In the genomic region with DNA sequence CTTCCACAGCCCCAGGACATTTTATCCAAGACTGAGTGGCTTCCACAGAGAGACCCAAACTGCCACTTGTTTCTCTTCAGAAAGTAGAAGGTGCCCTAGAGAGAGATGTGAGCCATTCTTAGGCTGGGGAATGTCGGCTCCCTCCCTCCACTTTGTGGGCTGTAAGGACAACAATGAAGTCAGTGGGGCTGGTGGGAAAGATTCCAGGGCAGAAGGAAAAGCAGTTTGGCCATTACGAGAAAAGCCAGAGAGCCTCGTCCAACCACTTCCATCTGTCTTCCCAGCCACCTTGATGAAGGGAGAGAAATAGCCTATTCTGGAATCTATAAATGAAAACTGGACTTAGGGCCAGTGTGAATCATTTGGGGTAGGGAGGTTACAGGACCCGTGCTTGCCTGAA, we compare ENCODE assay signal across 28 cellular contexts.
"Had no signal": no experiment of that assay in that cellular context is flagged by ENCODE, and none has a peak within 500 bp of the region (broad histone marks: within the 10 kb centered on the region; RNA-seq: fewer than 3 reads in every experiment).

No MANE protein-coding gene starts in this region.

- H3K27me3 Mint-ChIP-seq: activated CD4-positive, alpha-beta T cell treated with anti-CD3 and anti-CD28 coated beads for 36 hours; activated CD4-positive, alpha-beta T cell treated with anti-CD3 and anti-CD28 coated beads, Interleukin-2, amount 10 ng/mL, durations not matched to agents 7 days and 5 days; activated CD8-positive, alpha-beta T cell treated with anti-CD3 and anti-CD28 coated beads for 36 hours; activated naive CD8-positive, alpha-beta T cell; T-helper 17 cell had no signal

- DNase-seq: activated CD4-positive, alpha-beta T cell treated with anti-CD3 and anti-CD28 coated beads for 36 hours; activated CD4-positive, alpha-beta T cell treated with anti-CD3 and anti-CD28 coated beads, Interleukin-2, amount 10 ng/mL, durations not matched to agents 7 days and 5 days; activated CD4-positive, alpha-beta T cell treated with anti-CD3 and anti-CD28 coated beads, Interleukin-2, amount 50 U/mL, for 48 hours; activated CD4-positive, CD25-positive, alpha-beta regulatory T cell; activated CD4-positive, CD25-positive, alpha-beta regulatory T cell treated with anti-CD3 and anti-CD28 coated beads, Interleukin-2, amount 50 U/mL, for 72 hours; activated CD8-positive, alpha-beta memory T cell treated with anti-CD3 and anti-CD28 coated beads for 24 hours; activated CD8-positive, alpha-beta T cell treated with anti-CD3 and anti-CD28 coated beads for 36 hours; activated effector memory CD4-positive, alpha-beta T cell treated with Interleukin-2 at 50 U/mL for 16 hours; activated gamma-delta T cell treated with Interleukin-2 at 50 U/mL for 16 hours; activated naive CD4-positive, alpha-beta T cell treated with anti-CD3 and anti-CD28 coated beads, Interleukin-2, amount 50 U/mL, for 16 hours; activated naive CD4-positive, alpha-beta T cell treated with Interleukin-2 at 50 U/mL for 16 hours; activated T-cell treated with anti-CD3 and anti-CD28 coated beads, Interleukin-2, amount 50 U/mL, for 4 hours; amniotic stem cell; anterior cingulate cortex; caudate nucleus; cortex of kidney; dermis blood vessel endothelial cell; effector CD4-positive, alpha-beta T cell; effector memory CD8-positive, alpha-beta T cell; esophagus squamous epithelium; head of caudate nucleus; T-helper 1 cell; T-helper 17 cell; T1000 had no signal

- H3K4me3 Mint-ChIP-seq: activated CD4-positive, alpha-beta T cell treated with anti-CD3 and anti-CD28 coated beads for 36 hours; activated CD4-positive, alpha-beta T cell treated with anti-CD3 and anti-CD28 coated beads, Interleukin-2, amount 10 ng/mL, durations not matched to agents 7 days and 5 days; activated CD8-positive, alpha-beta T cell treated with anti-CD3 and anti-CD28 coated beads for 36 hours; activated naive CD8-positive, alpha-beta T cell; activated T-cell treated with anti-CD3 and anti-CD28 coated beads, Interleukin-2, amount 50 U/mL, for 4 hours; activated T-helper 17 cell treated with anti-CD3 and anti-CD28 coated beads, Interleukin-2, amount 50 U/mL, for 72 hours; effector memory CD8-positive, alpha-beta T cell; T-helper 17 cell; T-helper 2 cell treated with Interferon-gamma antibody and Interleukin-4, amounts not matched to agents 5 μg/mL and 100 μg/mL, for 36 hours had no signal

- H3K27me3 ChIP-seq: esophagus squamous epithelium had no signal

- H3K9me3 Mint-ChIP-seq: activated T-helper 17 cell treated with anti-CD3 and anti-CD28 coated beads, Interleukin-2, amount 50 U/mL, for 72 hours had no signal

- H3K4me3 ChIP-seq: esophagus squamous epithelium had no signal

- H3K27ac ChIP-seq: epithelial cell of prostate, esophagus squamous epithelium had no signal

- H3K36me3 ChIP-seq: esophagus squamous epithelium had no signal

- H3K27ac Mint-ChIP-seq: activated CD4-positive, alpha-beta T cell treated with anti-CD3 and anti-CD28 coated beads for 36 hours; activated CD4-positive, alpha-beta T cell treated with anti-CD3 and anti-CD28 coated beads, Interleukin-2, amount 10 ng/mL, durations not matched to agents 7 days and 5 days; activated CD8-positive, alpha-beta T cell treated with anti-CD3 and anti-CD28 coated beads for 36 hours; activated naive CD8-positive, alpha-beta T cell; activated T-helper 17 cell treated with anti-CD3 and anti-CD28 coated beads, Interleukin-2, amount 50 U/mL, for 72 hours; effector memory CD8-positive, alpha-beta T cell; T-helper 17 cell; T-helper 2 cell treated with Interferon-gamma antibody and Interleukin-4, amounts not matched to agents 5 μg/mL and 100 μg/mL, for 36 hours had no signal

- H3K4me1 ChIP-seq: esophagus squamous epithelium had no signal

- H3K4me1 Mint-ChIP-seq: activated CD4-positive, alpha-beta T cell treated with anti-CD3 and anti-CD28 coated beads for 36 hours; activated CD4-positive, alpha-beta T cell treated with anti-CD3 and anti-CD28 coated beads, Interleukin-2, amount 10 ng/mL, durations not matched to agents 7 days and 5 days; activated T-helper 17 cell treated with anti-CD3 and anti-CD28 coated beads, Interleukin-2, amount 50 U/mL, for 72 hours; T-helper 17 cell had no signal

- ATAC-seq: activated CD4-positive, alpha-beta T cell treated with anti-CD3 and anti-CD28 coated beads for 36 hours; activated CD8-positive, alpha-beta T cell treated with anti-CD3 and anti-CD28 coated beads for 36 hours; activated T-cell treated with anti-CD3 and anti-CD28 coated beads, Interleukin-2, amount 50 U/mL, for 4 hours; activated T-helper 17 cell treated with anti-CD3 and anti-CD28 coated beads, Interleukin-2, amount 50 U/mL, for 72 hours; effector memory CD8-positive, alpha-beta T cell; T-helper 17 cell had no signal
